Comparison of ENCODE assay signal across 9 cellular contexts in genomic region chr17:82548681-82549303, GRCh38. TPM values are rescaled to one million over a fixed set of nuclear protein-coding genes. Genes with fewer than 3 reads are reported as not detected.
DNase-seq lines count a peak whose midpoint lies in the region; ATAC-seq, FAIRE-seq and TF ChIP-seq lines count a peak whose summit lies in the region.
"Had no signal": no experiment of that assay in that cellular context is flagged by ENCODE, and none has a peak within 500 bp of the region (broad histone marks: within the 10 kb centered on the region; RNA-seq: fewer than 3 reads in every experiment).

No MANE protein-coding gene starts in this region.

- TF ChIP-seq CTCF in HepG2 (CRISPR knock-in tag; IDR thresholded peaks at IDR 0.05), result no peak
- TF ChIP-seq CTCF in tibial artery (IDR thresholded peaks at IDR 0.05), result no peak

- peaks cover 95% of the 10 kb centered on the region for H4K20me1 ChIP-seq in HepG2 (ENCODE audit: insufficient read depth, low read length)

- no peaks in the 10 kb centered on the region for H3K9me3 Mint-ChIP-seq in activated CD8-positive, alpha-beta memory T cell treated with anti-CD3 and anti-CD28 coated beads, Interleukin-2, amount 10 ng/mL, durations not matched to agents 7 days and 5 days (ENCODE audit: low read depth)

- in situ Hi-C loops in HepG2 (cut with HindIII; ENCODE audit: extremely low pct_ligation_motif_present, low pct_unique_long_range_greater_than_20kb), result no loop called here

- no peak overlapping the region for H3K4me2 ChIP-seq in HepG2 (ENCODE audit: low read depth, low read length)

- ATAC-seq in activated CD8-positive, alpha-beta memory T cell treated with anti-CD3 and anti-CD28 coated beads, Interleukin-2, amount 10 ng/mL, durations not matched to agents 7 days and 5 days, result no peak
- ATAC-seq in HepG2, result no peak

- peaks cover 37% of the 10 kb centered on the region for H3K4me1 Mint-ChIP-seq in activated CD8-positive, alpha-beta memory T cell treated with anti-CD3 and anti-CD28 coated beads, Interleukin-2, amount 10 ng/mL, durations not matched to agents 7 days and 5 days

- no peak overlapping the region for H3K9ac ChIP-seq in HepG2 (ENCODE audit: insufficient read depth, low read depth, low read length)

- no peak overlapping the region for H3K4me3 ChIP-seq in HepG2 (replicated peaks in 1 of 3; ENCODE audit: insufficient read depth in 1 of 3, low read depth in 2 of 3, low read length in 3 of 3)
- no peak overlapping the region for H3K4me3 ChIP-seq in tibial artery
- H3K4me3 ChIP-seq: esophagus muscularis mucosa had no signal

- H3K4me3 Mint-ChIP-seq in activated CD8-positive, alpha-beta memory T cell treated with anti-CD3 and anti-CD28 coated beads, Interleukin-2, amount 10 ng/mL, durations not matched to agents 7 days and 5 days, result no peak overlapping the region

- DNase-seq in activated CD8-positive, alpha-beta memory T cell treated with anti-CD3 and anti-CD28 coated beads, Interleukin-2, amount 50 U/mL, for 4 hours, result peak; percentile 33
- no peak for DNase-seq in activated CD8-positive, alpha-beta memory T cell treated with anti-CD3 and anti-CD28 coated beads, Interleukin-2, amount 10 ng/mL, durations not matched to agents 7 days and 5 days
- DNase-seq in astrocyte of the hippocampus (ENCODE audit: low read depth, low spot score) (peak; percentile 45), HepG2 (ENCODE audit: low spot score) (no peak), tibial artery (peak; percentile 48 to 79), NCI-H774 (lab: John Stamatoyannopoulos, UW) (no peak), HPDE6-E6E7 (ENCODE audit: extremely low spot score) (no peak), foreskin melanocyte (no peak)

- peaks cover 96% of the 10 kb centered on the region for H3K79me2 ChIP-seq in HepG2 (ENCODE audit: insufficient read depth, low read length)

- no peak for TF ChIP-seq POLR2A in HepG2 (IDR thresholded peaks at IDR 0.05; ENCODE audit: insufficient read depth in 1 of 2, low read depth in 2 of 2, low read length in 2 of 2)

- H3K36me3 ChIP-seq in HepG2 (replicated peaks in 1 of 2; ENCODE audit: control insufficient read depth in 1 of 2, insufficient read depth in 2 of 2, low read length in 2 of 2), result peaks cover 0 to 6% of the 10 kb centered on the region in 2 experiments; a peak in 1 of 5 replicates
- H3K36me3 ChIP-seq in tibial artery, result no peaks in the 10 kb centered on the region
- H3K36me3 ChIP-seq: esophagus muscularis mucosa had no signal

- no peak for FAIRE-seq in HepG2 (lab: Jason Lieb, UNC)

- peaks cover 71% of the 10 kb centered on the region for H3K4me1 ChIP-seq in HepG2 (ENCODE audit: insufficient read depth, low read length)
- peaks cover 0 to 78% (median 52%) of the 10 kb centered on the region in 4 donors for H3K4me1 ChIP-seq in tibial artery

- no peak for TF ChIP-seq RAD21 in HepG2 (CRISPR knock-in tag; IDR thresholded peaks at IDR 0.05)

- WGBS in HepG2 (ENCODE audit: low lambda C conversion rate), result 92% methylated on average over 15 of the region's 15 CpGs

- intact Hi-C loops in HepG2 (cut with micrococcal nuclease; ENCODE audit: unreplicated experiment), result no loop called here
- intact Hi-C loops in tibial artery (cut with DNase I; ENCODE audit: low total_unique reads), result no loop called here

- CTCF ChIA-PET in activated CD8-positive, alpha-beta memory T cell treated with anti-CD3 and anti-CD28 coated beads, Interleukin-2, amount 10 ng/mL, durations not matched to agents 7 days and 5 days (lab: Charles Lee), result interaction anchor here (1.8 kb wide), 1 partner anchor 13 kb away, joined by 7 read pairs; no protein-coding TSS in a partner anchor
- CTCF ChIA-PET in HepG2 (lab: Yijun Ruan, JAX; ENCODE audit: low intra/inter-chr PET ratio, low total read pairs), result no interaction called here

- H3K27me3 ChIP-seq in HepG2 (ENCODE audit: control insufficient read depth in 1 of 2, insufficient read depth in 2 of 2, low read length in 2 of 2), result no peaks in the 10 kb centered on the region
- H3K27me3 ChIP-seq in tibial artery, result no peaks in the 10 kb centered on the region
- H3K27me3 ChIP-seq: esophagus muscularis mucosa had no signal

- no peak overlapping the region for H3K27ac ChIP-seq in HepG2 (ENCODE audit: extremely low read length, insufficient read depth, low read length)
- H3K27ac ChIP-seq in tibial artery, result peak overlapping the region in 1 of 2 donors; percentile 25

- no peaks in the 10 kb centered on the region for H3K27me3 Mint-ChIP-seq in activated CD8-positive, alpha-beta memory T cell treated with anti-CD3 and anti-CD28 coated beads, Interleukin-2, amount 10 ng/mL, durations not matched to agents 7 days and 5 days

- no peak overlapping the region for H2AFZ ChIP-seq in HepG2 (ENCODE audit: low read length)

- H3K27ac Mint-ChIP-seq in activated CD8-positive, alpha-beta memory T cell treated with anti-CD3 and anti-CD28 coated beads, Interleukin-2, amount 10 ng/mL, durations not matched to agents 7 days and 5 days, result no peak overlapping the region

- peaks cover 3% of the 10 kb centered on the region for H3K36me3 Mint-ChIP-seq in activated CD8-positive, alpha-beta memory T cell treated with anti-CD3 and anti-CD28 coated beads, Interleukin-2, amount 10 ng/mL, durations not matched to agents 7 days and 5 days

- POLR2A ChIA-PET in HepG2 (lab: Yijun Ruan, JAX), result interaction anchor here (1.5 kb wide), 2 partner anchors 27 to 32 kb away, joined by 6 read pairs; no protein-coding TSS in a partner anchor

- no TSS peak for BruUV-seq in HepG2 (replicated peaks; lab: Mats Ljungman, UMichigan)

- no peaks in the 10 kb centered on the region for H3K9me3 ChIP-seq in HepG2 (ENCODE audit: low read length)
- no peaks in the 10 kb centered on the region for H3K9me3 ChIP-seq in tibial artery
- H3K9me3 ChIP-seq: esophagus muscularis mucosa had no signal

- TF ChIP-seq EP300 in HepG2 (IDR thresholded peaks at IDR 0.05; ENCODE audit: low read depth in 2 of 2, low read length in 2 of 2), result no peak
- TF ChIP-seq EP300 in HepG2 (CRISPR knock-in tag; IDR thresholded peaks at IDR 0.05; ENCODE audit: borderline replicate concordance), result no peak

TF ChIP-seq in HepG2, 621 proteins besides CTCF, POLR2A, EP300 and RAD21:
- TF ChIP-seq RBM22 (optimal IDR thresholded peaks at IDR 0.05; ENCODE audit: low read length) (peak; percentile 53), ZBTB38 (CRISPR knock-in tag; IDR thresholded peaks at IDR 0.05) (peak; percentile 68; the same call in 1 of the 2 replicates), ZNF367 (CRISPR knock-in tag; IDR thresholded peaks at IDR 0.05; ENCODE audit: borderline replicate concordance) (no peak)

RNA-seq across cellular contexts. Expression of gene FOXK2, which starts 29.3 kb away (rescaled TPM):
- total RNA-seq in activated CD8-positive, alpha-beta memory T cell treated with anti-CD3 and anti-CD28 coated beads, Interleukin-2, amount 10 ng/mL, durations not matched to agents 7 days and 5 days, result 10 to 100 TPM; 81.7 to 85.1 TPM
- 47.7 and 67.2 TPM in 2 replicates for total RNA-seq in HepG2 (2016; rRNA removed; fragmentation: Illumina TruSeq; extraction: Trizol)
- 118 and 125 TPM in 2 replicates for total RNA-seq in HepG2 (2016; cell fraction: cytosol; rRNA removed; fragmentation: Illumina TruSeq; extraction: Trizol; ENCODE audit: low read depth)
- total RNA-seq in HepG2 (2016; cell fraction: insoluble cytoplasmic fraction; rRNA removed; fragmentation: Illumina TruSeq; extraction: Trizol), result 39.3 and 64.3 TPM in 2 replicates
- total RNA-seq in HepG2 (2016; cell fraction: membrane; rRNA removed; fragmentation: Illumina TruSeq; extraction: Trizol), result 103 and 104 TPM in 2 replicates
- 38.8 and 51.8 TPM in 2 replicates for total RNA-seq in HepG2 (2016; cell fraction: nucleus; rRNA removed; fragmentation: Illumina TruSeq; extraction: Trizol)
- 67.1 and 73.1 TPM in 2 replicates for polyA plus RNA-seq in HepG2 (2011; rRNA removed)
- polyA plus RNA-seq in HepG2 (2011; cell fraction: cytosol; rRNA removed), result 53.2 and 56.1 TPM in 2 replicates
- polyA plus RNA-seq in HepG2 (2011; cell fraction: nucleus; rRNA removed), result 50.7 and 52.2 TPM in 2 replicates
- 78.2 and 88.0 TPM in 2 replicates for polyA plus RNA-seq in HepG2 (2012)
- 38.6 and 41.3 TPM in 2 replicates for polyA plus RNA-seq in HepG2 (2016; cell fraction: cytosol; fragmentation: Illumina TruSeq; extraction: Trizol; ENCODE audit: low read depth)
- polyA plus RNA-seq in HepG2 (2016; cell fraction: insoluble cytoplasmic fraction; fragmentation: Illumina TruSeq; extraction: Trizol; ENCODE audit: low read depth), result 59.9 and 75.2 TPM in 2 replicates
- 80.8 and 99.2 TPM in 2 replicates for polyA plus RNA-seq in HepG2 (2016; cell fraction: membrane; fragmentation: Illumina TruSeq; extraction: Trizol; ENCODE audit: low read depth)
- 80.4 and 81.2 TPM in 2 replicates for polyA plus RNA-seq in HepG2 (2016; cell fraction: nucleus; fragmentation: Illumina TruSeq; extraction: Trizol; ENCODE audit: insufficient read depth, low read depth)
- 83.4 and 116 TPM in 2 replicates for polyA minus RNA-seq in HepG2 (2011; rRNA and poly(A)+ RNA removed; ENCODE audit: low replicate concordance)
- polyA minus RNA-seq in HepG2 (2011; cell fraction: cytosol; rRNA and poly(A)+ RNA removed), result 74.6 and 79.0 TPM in 2 replicates
- polyA minus RNA-seq in HepG2 (2011; cell fraction: nucleus; rRNA and poly(A)+ RNA removed), result 55.5 and 74.1 TPM in 2 replicates

Comparison
In these comparisons a context has a peak if more than half of its experiments do, and no peak if none do; other contexts are left out.
1. DNase-seq: peak in activated CD8-positive, alpha-beta memory T cell treated with anti-CD3 and anti-CD28 coated beads, Interleukin-2, amount 50 U/mL, for 4 hours (single experiment), astrocyte of the hippocampus (single experiment) and tibial artery (2 of 2); none in activated CD8-positive, alpha-beta memory T cell treated with anti-CD3 and anti-CD28 coated beads, Interleukin-2, amount 10 ng/mL, durations not matched to agents 7 days and 5 days (single experiment), HepG2 (single experiment), NCI-H774 (single experiment), HPDE6-E6E7 (single experiment) and foreskin melanocyte (single experiment).